In the genomic region with DNA sequence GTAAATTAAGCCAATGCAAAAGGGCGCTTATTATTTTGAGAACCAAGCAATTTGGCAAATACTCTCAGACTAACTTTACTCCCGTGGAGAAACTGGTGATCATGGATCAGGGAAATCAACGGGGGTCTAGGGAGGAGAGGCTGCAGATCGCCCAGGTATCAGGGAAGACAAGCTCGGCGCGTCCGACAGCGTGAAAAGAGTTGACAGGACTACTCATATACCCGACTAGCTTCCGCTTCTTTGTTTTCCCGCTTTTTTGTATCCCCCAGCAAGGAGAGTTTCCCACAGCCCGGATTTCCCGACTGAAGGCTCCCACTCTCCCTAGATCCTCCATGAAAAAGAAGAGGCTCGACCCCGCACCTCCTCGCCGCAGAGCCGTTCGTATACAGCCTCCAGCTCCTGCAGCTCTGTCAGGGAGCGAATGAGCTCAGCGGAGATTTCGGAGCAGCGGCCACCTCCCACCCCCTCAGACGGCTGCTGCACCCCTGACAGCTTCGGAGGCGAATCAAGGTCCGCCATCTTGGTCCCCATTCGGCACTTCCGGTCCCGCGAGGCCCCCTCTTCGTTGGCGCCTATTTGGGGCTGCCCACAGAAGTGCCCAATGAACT, we compare ENCODE assay signal across 1 cellular context.
TF ChIP-seq lines count a peak whose summit lies in the region.

Gene COG4 (minus strand): TSS at position 542 of the 608 bp plus-strand sequence. CDS start 11 bp downstream, at position 531.

TF ChIP-seq in HepG2, 621 proteins besides CTCF, POLR2A, EP300 and RAD21 (continued from another document and continues in another):
- TF ChIP-seq ZNF646 (CRISPR knock-in tag; IDR thresholded peaks at IDR 0.05), result no peak
- TF ChIP-seq FOXM1 (CRISPR knock-in tag; IDR thresholded peaks at IDR 0.05), result no peak
- TF ChIP-seq, protein P1, sequence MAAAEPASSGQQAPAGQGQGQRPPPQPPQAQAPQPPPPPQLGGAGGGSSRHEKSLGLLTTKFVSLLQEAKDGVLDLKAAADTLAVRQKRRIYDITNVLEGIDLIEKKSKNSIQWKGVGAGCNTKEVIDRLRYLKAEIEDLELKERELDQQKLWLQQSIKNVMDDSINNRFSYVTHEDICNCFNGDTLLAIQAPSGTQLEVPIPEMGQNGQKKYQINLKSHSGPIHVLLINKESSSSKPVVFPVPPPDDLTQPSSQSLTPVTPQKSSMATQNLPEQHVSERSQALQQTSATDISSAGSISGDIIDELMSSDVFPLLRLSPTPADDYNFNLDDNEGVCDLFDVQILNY (CRISPR knock-in tag; conservative IDR thresholded peaks at IDR 0.05), result no peak
- TF ChIP-seq NBN (conservative IDR thresholded peaks at IDR 0.05), result no peak
- no peak for TF ChIP-seq ZNF564 (CRISPR knock-in tag; IDR thresholded peaks at IDR 0.05)
- no peak for TF ChIP-seq USF2 (IDR thresholded peaks at IDR 0.05; ENCODE audit: low read depth, low read length)
- no peak for TF ChIP-seq USF2 (CRISPR knock-in tag; IDR thresholded peaks at IDR 0.05; ENCODE audit: borderline replicate concordance)
- no peak for TF ChIP-seq PLSCR1 (CRISPR knock-in tag; IDR thresholded peaks at IDR 0.05; ENCODE audit: borderline replicate concordance)
- TF ChIP-seq SAFB2 (CRISPR knock-in tag; IDR thresholded peaks at IDR 0.05; ENCODE audit: borderline replicate concordance, low read depth), result no peak
- peak; percentile 70; the same call in 1 of the 2 replicates for TF ChIP-seq ZBTB7B (CRISPR knock-in tag; IDR thresholded peaks at IDR 0.05)
- no peak for TF ChIP-seq ZNF616 (CRISPR knock-in tag; IDR thresholded peaks at IDR 0.05; ENCODE audit: low read depth)
- no peak for TF ChIP-seq ZNF563 (CRISPR knock-in tag; IDR thresholded peaks at IDR 0.05)
- no peak for TF ChIP-seq ZNF451 (CRISPR knock-in tag; IDR thresholded peaks at IDR 0.05)
- TF ChIP-seq NAIF1 (CRISPR knock-in tag; IDR thresholded peaks at IDR 0.05; ENCODE audit: borderline replicate concordance), result no peak
- peak; percentile 24; the same call in 1 of the 2 replicates for TF ChIP-seq ZNF12 (CRISPR knock-in tag; IDR thresholded peaks at IDR 0.05)
- TF ChIP-seq ZNF260 (CRISPR knock-in tag; IDR thresholded peaks at IDR 0.05; ENCODE audit: borderline replicate concordance, low read depth), result no peak
- no peak for TF ChIP-seq ZNF3 (CRISPR knock-in tag; IDR thresholded peaks at IDR 0.05)
- TF ChIP-seq PRMT3 (CRISPR knock-in tag; IDR thresholded peaks at IDR 0.05; ENCODE audit: borderline replicate concordance, low read depth), result no peak
- TF ChIP-seq, protein P2, sequence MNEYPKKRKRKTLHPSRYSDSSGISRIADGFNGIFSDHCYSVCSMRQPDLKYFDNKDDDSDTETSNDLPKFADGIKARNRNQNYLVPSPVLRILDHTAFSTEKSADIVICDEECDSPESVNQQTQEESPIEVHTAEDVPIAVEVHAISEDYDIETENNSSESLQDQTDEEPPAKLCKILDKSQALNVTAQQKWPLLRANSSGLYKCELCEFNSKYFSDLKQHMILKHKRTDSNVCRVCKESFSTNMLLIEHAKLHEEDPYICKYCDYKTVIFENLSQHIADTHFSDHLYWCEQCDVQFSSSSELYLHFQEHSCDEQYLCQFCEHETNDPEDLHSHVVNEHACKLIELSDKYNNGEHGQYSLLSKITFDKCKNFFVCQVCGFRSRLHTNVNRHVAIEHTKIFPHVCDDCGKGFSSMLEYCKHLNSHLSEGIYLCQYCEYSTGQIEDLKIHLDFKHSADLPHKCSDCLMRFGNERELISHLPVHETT (CRISPR knock-in tag; conservative IDR thresholded peaks at IDR 0.05), result 0 out of 2 replicates have a peak, but pooled peaks have one; percentile 15
- TF ChIP-seq DBP (CRISPR knock-in tag; IDR thresholded peaks at IDR 0.05; ENCODE audit: not compliant biosample characterization), result no peak
- no peak for TF ChIP-seq ZFY (CRISPR knock-in tag; IDR thresholded peaks at IDR 0.05)
- peak; percentile 36; the same call in 1 of the 2 replicates for TF ChIP-seq NFKB2 (CRISPR knock-in tag; IDR thresholded peaks at IDR 0.05; ENCODE audit: borderline replicate concordance)
- no peak for TF ChIP-seq TOE1 (CRISPR knock-in tag; IDR thresholded peaks at IDR 0.05)
- TF ChIP-seq MTA3 (CRISPR knock-in tag; IDR thresholded peaks at IDR 0.05), result no peak
- no peak; the same call in 1 of the 2 replicates for TF ChIP-seq TFDP2 (CRISPR knock-in tag; IDR thresholded peaks at IDR 0.05)
- TF ChIP-seq, protein P3, sequence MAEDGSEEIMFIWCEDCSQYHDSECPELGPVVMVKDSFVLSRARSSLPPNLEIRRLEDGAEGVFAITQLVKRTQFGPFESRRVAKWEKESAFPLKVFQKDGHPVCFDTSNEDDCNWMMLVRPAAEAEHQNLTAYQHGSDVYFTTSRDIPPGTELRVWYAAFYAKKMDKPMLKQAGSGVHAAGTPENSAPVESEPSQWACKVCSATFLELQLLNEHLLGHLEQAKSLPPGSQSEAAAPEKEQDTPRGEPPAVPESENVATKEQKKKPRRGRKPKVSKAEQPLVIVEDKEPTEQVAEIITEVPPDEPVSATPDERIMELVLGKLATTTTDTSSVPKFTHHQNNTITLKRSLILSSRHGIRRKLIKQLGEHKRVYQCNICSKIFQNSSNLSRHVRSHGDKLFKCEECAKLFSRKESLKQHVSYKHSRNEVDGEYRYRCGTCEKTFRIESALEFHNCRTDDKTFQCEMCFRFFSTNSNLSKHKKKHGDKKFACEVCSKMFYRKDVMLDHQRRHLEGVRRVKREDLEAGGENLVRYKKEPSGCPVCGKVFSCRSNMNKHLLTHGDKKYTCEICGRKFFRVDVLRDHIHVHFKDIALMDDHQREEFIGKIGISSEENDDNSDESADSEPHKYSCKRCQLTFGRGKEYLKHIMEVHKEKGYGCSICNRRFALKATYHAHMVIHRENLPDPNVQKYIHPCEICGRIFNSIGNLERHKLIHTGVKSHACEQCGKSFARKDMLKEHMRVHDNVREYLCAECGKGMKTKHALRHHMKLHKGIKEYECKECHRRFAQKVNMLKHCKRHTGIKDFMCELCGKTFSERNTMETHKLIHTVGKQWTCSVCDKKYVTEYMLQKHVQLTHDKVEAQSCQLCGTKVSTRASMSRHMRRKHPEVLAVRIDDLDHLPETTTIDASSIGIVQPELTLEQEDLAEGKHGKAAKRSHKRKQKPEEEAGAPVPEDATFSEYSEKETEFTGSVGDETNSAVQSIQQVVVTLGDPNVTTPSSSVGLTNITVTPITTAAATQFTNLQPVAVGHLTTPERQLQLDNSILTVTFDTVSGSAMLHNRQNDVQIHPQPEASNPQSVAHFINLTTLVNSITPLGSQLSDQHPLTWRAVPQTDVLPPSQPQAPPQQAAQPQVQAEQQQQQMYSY (CRISPR knock-in tag; IDR thresholded peaks at IDR 0.05), result no peak; the same call in 1 of the 2 replicates
- TF ChIP-seq, protein P4, sequence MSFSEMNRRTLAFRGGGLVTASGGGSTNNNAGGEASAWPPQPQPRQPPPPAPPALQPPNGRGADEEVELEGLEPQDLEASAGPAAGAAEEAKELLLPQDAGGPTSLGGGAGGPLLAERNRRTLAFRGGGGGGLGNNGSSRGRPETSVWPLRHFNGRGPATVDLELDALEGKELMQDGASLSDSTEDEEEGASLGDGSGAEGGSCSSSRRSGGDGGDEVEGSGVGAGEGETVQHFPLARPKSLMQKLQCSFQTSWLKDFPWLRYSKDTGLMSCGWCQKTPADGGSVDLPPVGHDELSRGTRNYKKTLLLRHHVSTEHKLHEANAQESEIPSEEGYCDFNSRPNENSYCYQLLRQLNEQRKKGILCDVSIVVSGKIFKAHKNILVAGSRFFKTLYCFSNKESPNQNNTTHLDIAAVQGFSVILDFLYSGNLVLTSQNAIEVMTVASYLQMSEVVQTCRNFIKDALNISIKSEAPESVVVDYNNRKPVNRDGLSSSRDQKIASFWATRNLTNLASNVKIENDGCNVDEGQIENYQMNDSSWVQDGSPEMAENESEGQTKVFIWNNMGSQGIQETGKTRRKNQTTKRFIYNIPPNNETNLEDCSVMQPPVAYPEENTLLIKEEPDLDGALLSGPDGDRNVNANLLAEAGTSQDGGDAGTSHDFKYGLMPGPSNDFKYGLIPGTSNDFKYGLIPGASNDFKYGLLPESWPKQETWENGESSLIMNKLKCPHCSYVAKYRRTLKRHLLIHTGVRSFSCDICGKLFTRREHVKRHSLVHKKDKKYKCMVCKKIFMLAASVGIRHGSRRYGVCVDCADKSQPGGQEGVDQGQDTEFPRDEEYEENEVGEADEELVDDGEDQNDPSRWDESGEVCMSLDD (CRISPR knock-in tag; IDR thresholded peaks at IDR 0.05; ENCODE audit: borderline replicate concordance), result peak; percentile 74; the same call in 1 of the 2 replicates
